ENCODE assay signal across 20 cellular contexts in genomic region chr15:65396965-65397317, GRCh38. TPM values are rescaled to one million over a fixed set of nuclear protein-coding genes. Genes with fewer than 3 reads are reported as not detected.
DNase-seq lines count a peak whose midpoint lies in the region; ATAC-seq, FAIRE-seq and TF ChIP-seq lines count a peak whose summit lies in the region.
"Had no signal": no experiment of that assay in that cellular context is flagged by ENCODE, and none has a peak within 500 bp of the region (broad histone marks: within the 10 kb centered on the region; RNA-seq: fewer than 3 reads in every experiment).

No MANE protein-coding gene starts in this region.

- TF ChIP-seq EP300 in HepG2 (IDR thresholded peaks at IDR 0.05; ENCODE audit: low read depth in 2 of 2, low read length in 2 of 2) (no peak), HepG2 (CRISPR knock-in tag; IDR thresholded peaks at IDR 0.05; ENCODE audit: borderline replicate concordance) (no peak)

- in situ Hi-C loops in HepG2 (cut with HindIII; ENCODE audit: extremely low pct_ligation_motif_present, low pct_unique_long_range_greater_than_20kb), result no loop called here

- WGBS in HepG2 (ENCODE audit: low lambda C conversion rate), result 65% methylated on average over 7 of the region's 10 CpGs

- ATAC-seq in WTC11 (peak; percentile 2), HepG2 (no peak)
- ATAC-seq: Panc1, SK-N-SH treated with all-trans-retinoic acid at 6 μM for 48 hours had no signal

- TF ChIP-seq CTCF in WTC11 (IDR thresholded peaks at IDR 0.05) (no peak), neural progenitor cell (IDR thresholded peaks at IDR 0.05) (no peak), HepG2 (CRISPR knock-in tag; IDR thresholded peaks at IDR 0.05) (no peak)

- H2AFZ ChIP-seq in neural progenitor cell (replicated peaks) (no peak overlapping the region), HepG2 (ENCODE audit: low read length) (no peak overlapping the region)

- peaks cover 15% of the 10 kb centered on the region for H3F3A ChIP-seq in neural progenitor cell (ENCODE audit: low read depth)

- H3K9me3 Mint-ChIP-seq in WTC11 (no peaks in the 10 kb centered on the region), neural progenitor cell (no peaks in the 10 kb centered on the region)

- H3K36me3 ChIP-seq in H7 (replicated peaks; ENCODE audit: control insufficient read depth, insufficient read depth, low read length) (no peaks in the 10 kb centered on the region; the same call in 1 of the 2 replicates), neural progenitor cell (no peaks in the 10 kb centered on the region), HepG2 (replicated peaks in 1 of 2; ENCODE audit: control insufficient read depth in 1 of 2, insufficient read depth in 2 of 2, low read length in 2 of 2) (no peaks in the 10 kb centered on the region)

- no peak overlapping the region for H3K27ac Mint-ChIP-seq in WTC11
- no peak overlapping the region for H3K27ac Mint-ChIP-seq in neural progenitor cell

- CTCF ChIA-PET in WTC11 (lab: Charles Lee), result interaction anchor here (0.7 to 1.5 kb wide), 3 partner anchors 30 to 78 kb away, joined by 3 to 12 read pairs (median 3); no protein-coding TSS in a partner anchor
- CTCF ChIA-PET in HepG2 (lab: Yijun Ruan, JAX; ENCODE audit: low intra/inter-chr PET ratio, low total read pairs), result no interaction called here

- H3K27me3 Mint-ChIP-seq in WTC11 (ENCODE audit: low read depth) (peaks cover 43% of the 10 kb centered on the region), neural progenitor cell (ENCODE audit: insufficient read depth, low read depth) (peaks cover 7% of the 10 kb centered on the region)

- H3K36me3 Mint-ChIP-seq in WTC11, result peaks cover 3% of the 10 kb centered on the region; the same call in 1 of the 2 replicates
- H3K36me3 Mint-ChIP-seq in neural progenitor cell, result peaks cover 7% of the 10 kb centered on the region

- TF ChIP-seq POLR2A in HepG2 (IDR thresholded peaks at IDR 0.05; ENCODE audit: insufficient read depth in 1 of 2, low read depth in 2 of 2, low read length in 2 of 2), result no peak

- H3K4me2 ChIP-seq in neural progenitor cell, result peak overlapping the region; percentile 71
- H3K4me2 ChIP-seq in HepG2 (ENCODE audit: low read depth, low read length), result no peak overlapping the region

- H3K27me3 ChIP-seq in H7 (ENCODE audit: control insufficient read depth, insufficient read depth, low read length) (peaks cover 30% of the 10 kb centered on the region; the same call in 1 of the 2 replicates), neural progenitor cell (peaks cover 32% of the 10 kb centered on the region), HepG2 (ENCODE audit: control insufficient read depth in 1 of 2, insufficient read depth in 2 of 2, low read length in 2 of 2) (peaks cover 3 to 31% of the 10 kb centered on the region in 2 experiments; a peak in 4 of 5 replicates)

- POLR2A ChIA-PET in WTC11 (lab: Charles Lee) (interaction anchor here (0.6 kb wide), 1 partner anchor 25 kb away, joined by 3 read pairs; no protein-coding TSS in a partner anchor), HepG2 (lab: Yijun Ruan, JAX) (no interaction called here)

- FAIRE-seq in urothelium cell line (lab: Jason Lieb, UNC) (no peak), HepG2 (lab: Jason Lieb, UNC) (no peak)
- FAIRE-seq: GM18507 had no signal

- H4K20me1 ChIP-seq in neural progenitor cell (ENCODE audit: low read depth) (peaks cover 5% of the 10 kb centered on the region), HepG2 (ENCODE audit: insufficient read depth, low read length) (no peaks in the 10 kb centered on the region)

- H3K4me1 Mint-ChIP-seq in WTC11, result peaks cover 24% of the 10 kb centered on the region
- H3K4me1 Mint-ChIP-seq in neural progenitor cell, result peaks cover 26% of the 10 kb centered on the region

- H3K9me3 ChIP-seq in neural progenitor cell (ENCODE audit: low read depth) (no peaks in the 10 kb centered on the region), HepG2 (ENCODE audit: low read length) (no peaks in the 10 kb centered on the region)

- H3K9ac ChIP-seq in neural progenitor cell (no peak overlapping the region), HepG2 (ENCODE audit: insufficient read depth, low read depth, low read length) (no peak overlapping the region)

- no peaks in the 10 kb centered on the region for H3K79me2 ChIP-seq in neural progenitor cell (ENCODE audit: low read depth)
- no peaks in the 10 kb centered on the region for H3K79me2 ChIP-seq in HepG2 (ENCODE audit: insufficient read depth, low read length)

- DNase-seq in H7 (no peak), WTC11 (ENCODE audit: low spot score) (no peak), neural progenitor cell (ENCODE audit: low spot score) (no peak), NCI-H1930 (lab: John Stamatoyannopoulos, UW) (no peak), urothelium cell line (ENCODE audit: low spot score) (no peak), HepG2 (ENCODE audit: low spot score) (no peak)
- DNase-seq in stimulated activated CD8-positive, alpha-beta memory T cell treated with anti-CD3 and anti-CD28 coated beads, Interleukin-4, amount 100 ng/mL, for 48 hours, result no peak
- DNase-seq: DMS153, KBM-7, NCI-H1048, NCI-H1694 treated with DMSO at 0.1 percent for 48 hours, NCI-H2171, NCI-H82, SHP77 had no signal

- peak overlapping the region; percentile 59 for H3K4me3 Mint-ChIP-seq in WTC11
- no peak overlapping the region for H3K4me3 Mint-ChIP-seq in neural progenitor cell

- intact Hi-C loops in HepG2 (cut with micrococcal nuclease; ENCODE audit: unreplicated experiment), result no loop called here

- BruUV-seq in HepG2 (replicated peaks; lab: Mats Ljungman, UMichigan), result no TSS peak

- TF ChIP-seq RAD21 in HepG2 (CRISPR knock-in tag; IDR thresholded peaks at IDR 0.05), result no peak

- H3K4me3 ChIP-seq in H7 (ENCODE audit: insufficient read depth, low read depth, low read length) (peak overlapping the region; percentile 26; the same call in 1 of the 2 replicates), iPS-11a (ENCODE audit: low read depth, low read length) (peak overlapping the region; percentile 20), neural progenitor cell (peak overlapping the region; percentile 31), HepG2 (replicated peaks in 1 of 3; ENCODE audit: insufficient read depth in 1 of 3, low read depth in 2 of 3, low read length in 3 of 3) (no peak overlapping the region)

- H3K27ac ChIP-seq in neural progenitor cell, result no peak overlapping the region
- H3K27ac ChIP-seq in HepG2 (ENCODE audit: extremely low read length, insufficient read depth, low read length), result no peak overlapping the region

- H3K4me1 ChIP-seq in neural progenitor cell (peaks cover 12% of the 10 kb centered on the region), HepG2 (ENCODE audit: insufficient read depth, low read length) (peaks cover 41% of the 10 kb centered on the region)

RNA-seq across cellular contexts. Expression of gene IGDCC3, which starts 19.1 kb away (rescaled TPM):
- 38.3 and 39.7 TPM in 2 replicates for total RNA-seq in H7 (2014; rRNA removed; shearing (Covaris generic))
- total RNA-seq in WTC11 (2021), result 49.2 to 53.5 TPM (median 53.5 TPM) in 3 replicates
- total RNA-seq in neural progenitor cell (ENCODE audit: low replicate concordance), result 15.8 and 29.4 TPM in 2 replicates
- 31.2 and 51.8 TPM in 2 replicates for total RNA-seq in HepG2 (2016; rRNA removed; fragmentation: Illumina TruSeq; extraction: Trizol)
- total RNA-seq in HepG2 (2016; cell fraction: cytosol; rRNA removed; fragmentation: Illumina TruSeq; extraction: Trizol; ENCODE audit: low read depth), result 9.5 and 9.8 TPM in 2 replicates
- 29.4 and 52.8 TPM in 2 replicates for total RNA-seq in HepG2 (2016; cell fraction: insoluble cytoplasmic fraction; rRNA removed; fragmentation: Illumina TruSeq; extraction: Trizol)
- 40.5 and 40.6 TPM in 2 replicates for total RNA-seq in HepG2 (2016; cell fraction: membrane; rRNA removed; fragmentation: Illumina TruSeq; extraction: Trizol)
- 59.8 and 72.1 TPM in 2 replicates for total RNA-seq in HepG2 (2016; cell fraction: nucleus; rRNA removed; fragmentation: Illumina TruSeq; extraction: Trizol)
- 30.1 and 35.7 TPM in 2 replicates for polyA plus RNA-seq in HepG2 (2011; rRNA removed)
- polyA plus RNA-seq in HepG2 (2011; cell fraction: cytosol; rRNA removed), result 21.8 and 38.4 TPM in 2 replicates
- polyA plus RNA-seq in HepG2 (2011; cell fraction: nucleus; rRNA removed), result 46.7 and 64.4 TPM in 2 replicates
- 27.1 and 28.5 TPM in 2 replicates for polyA plus RNA-seq in HepG2 (2012)
- polyA plus RNA-seq in HepG2 (2016; cell fraction: cytosol; fragmentation: Illumina TruSeq; extraction: Trizol; ENCODE audit: low read depth), result 14.9 and 15.4 TPM in 2 replicates
- 40.4 and 49.0 TPM in 2 replicates for polyA plus RNA-seq in HepG2 (2016; cell fraction: insoluble cytoplasmic fraction; fragmentation: Illumina TruSeq; extraction: Trizol; ENCODE audit: low read depth)
- 39.5 and 45.0 TPM in 2 replicates for polyA plus RNA-seq in HepG2 (2016; cell fraction: membrane; fragmentation: Illumina TruSeq; extraction: Trizol; ENCODE audit: low read depth)
- polyA plus RNA-seq in HepG2 (2016; cell fraction: nucleus; fragmentation: Illumina TruSeq; extraction: Trizol; ENCODE audit: insufficient read depth, low read depth), result 130 and 131 TPM in 2 replicates
- 0.07 and 131 TPM in 2 replicates for polyA minus RNA-seq in HepG2 (2011; rRNA and poly(A)+ RNA removed; ENCODE audit: low replicate concordance)
- polyA minus RNA-seq in HepG2 (2011; cell fraction: cytosol; rRNA and poly(A)+ RNA removed), result 57.3 and 61.0 TPM in 2 replicates
- 23.1 and 27.6 TPM in 2 replicates for polyA minus RNA-seq in HepG2 (2011; cell fraction: nucleus; rRNA and poly(A)+ RNA removed)
- total RNA-seq: NCI-H460 had no signal
- polyA plus RNA-seq: BJ had no signal

RNA-seq across cellular contexts. Expression of gene IGDCC4, which starts 25.8 kb away (rescaled TPM):
- 7.4 and 10.6 TPM in 2 replicates for total RNA-seq in H7 (2014; rRNA removed; shearing (Covaris generic))
- 14.5 to 15.6 TPM (median 15.3 TPM) in 3 replicates for total RNA-seq in WTC11 (2021)
- total RNA-seq in neural progenitor cell (ENCODE audit: low replicate concordance), result 13.0 and 17.7 TPM in 2 replicates
- total RNA-seq in HepG2 (2016; rRNA removed; fragmentation: Illumina TruSeq; extraction: Trizol), result 0.87 and 1.1 TPM in 2 replicates
- total RNA-seq in HepG2 (2016; cell fraction: cytosol; rRNA removed; fragmentation: Illumina TruSeq; extraction: Trizol; ENCODE audit: low read depth), result 0.09 and 0.30 TPM in 2 replicates
- total RNA-seq in HepG2 (2016; cell fraction: insoluble cytoplasmic fraction; rRNA removed; fragmentation: Illumina TruSeq; extraction: Trizol), result 0.76 and 0.89 TPM in 2 replicates
- total RNA-seq in HepG2 (2016; cell fraction: membrane; rRNA removed; fragmentation: Illumina TruSeq; extraction: Trizol), result 0.46 and 0.55 TPM in 2 replicates
- 1.1 and 1.5 TPM in 2 replicates for total RNA-seq in HepG2 (2016; cell fraction: nucleus; rRNA removed; fragmentation: Illumina TruSeq; extraction: Trizol)
- 0.39 and 0.55 TPM in 2 replicates for polyA plus RNA-seq in HepG2 (2011; rRNA removed)
- polyA plus RNA-seq in HepG2 (2011; cell fraction: cytosol; rRNA removed), result 0.42 and 0.45 TPM in 2 replicates
- 1.8 and 2.0 TPM in 2 replicates for polyA plus RNA-seq in HepG2 (2011; cell fraction: nucleus; rRNA removed)
- 0.30 and 0.49 TPM in 2 replicates for polyA plus RNA-seq in HepG2 (2012)
- 0.12 and 0.17 TPM in 2 replicates for polyA plus RNA-seq in HepG2 (2016; cell fraction: cytosol; fragmentation: Illumina TruSeq; extraction: Trizol; ENCODE audit: low read depth)
- 1.1 and 1.3 TPM in 2 replicates for polyA plus RNA-seq in HepG2 (2016; cell fraction: insoluble cytoplasmic fraction; fragmentation: Illumina TruSeq; extraction: Trizol; ENCODE audit: low read depth)
- 0.44 and 0.58 TPM in 2 replicates for polyA plus RNA-seq in HepG2 (2016; cell fraction: membrane; fragmentation: Illumina TruSeq; extraction: Trizol; ENCODE audit: low read depth)
- 2.5 and 2.7 TPM in 2 replicates for polyA plus RNA-seq in HepG2 (2016; cell fraction: nucleus; fragmentation: Illumina TruSeq; extraction: Trizol; ENCODE audit: insufficient read depth, low read depth)
- 0.56 and 0.68 TPM in 2 replicates for polyA minus RNA-seq in HepG2 (2011; rRNA and poly(A)+ RNA removed; ENCODE audit: low replicate concordance)
- 0.59 and 0.79 TPM in 2 replicates for polyA minus RNA-seq in HepG2 (2011; cell fraction: cytosol; rRNA and poly(A)+ RNA removed)
- polyA minus RNA-seq in HepG2 (2011; cell fraction: nucleus; rRNA and poly(A)+ RNA removed), result 0.64 and 1.5 TPM in 2 replicates

Comparison
In these comparisons a context has a peak if more than half of its experiments do, and no peak if none do; other contexts are left out.
1. H3K4me3 ChIP-seq: peak in H7 (single experiment), iPS-11a (single experiment) and neural progenitor cell (single experiment); none in HepG2 (0 of 3).